ENCODE assay signal across 21 cellular contexts in the genomic region with DNA sequence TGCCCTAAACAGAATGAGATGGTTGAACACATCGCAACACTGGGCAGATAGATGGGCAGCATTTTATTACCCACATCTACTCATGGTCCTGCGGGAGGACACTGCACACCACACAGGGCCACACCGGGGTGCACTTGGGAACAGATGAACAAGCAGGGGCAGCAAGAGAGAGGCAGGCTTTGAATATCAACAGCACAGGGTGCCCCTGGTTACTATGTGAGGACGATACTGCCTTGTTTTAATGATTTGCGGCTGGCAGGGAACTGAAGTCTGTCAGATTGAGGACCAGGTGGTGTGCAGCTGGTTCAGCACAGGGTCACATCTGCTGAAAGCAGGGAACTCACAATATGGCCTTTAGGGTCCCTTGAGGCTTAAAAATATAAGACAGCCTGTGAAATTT.
DNase-seq lines count a peak whose midpoint lies in the region; ATAC-seq, FAIRE-seq and TF ChIP-seq lines count a peak whose summit lies in the region.
"Had no signal": no experiment of that assay in that cellular context is flagged by ENCODE, and none has a peak within 500 bp of the region (broad histone marks: within the 10 kb centered on the region; RNA-seq: fewer than 3 reads in every experiment).

No MANE protein-coding gene starts in this region.

- dilution Hi-C loops in IMR-90 (cut with HindIII; ENCODE audit: low sequenced_read_pairs, unreplicated experiment): no loop called here

- H3K4me1 ChIP-seq in IMR-90 (ENCODE audit: control insufficient read depth, insufficient read depth, low read length): no peaks in the 10 kb centered on the region
- H3K4me1 ChIP-seq: ascending aorta, foreskin keratinocyte, HAP-1, left lung had no signal

- WGBS in IMR-90 (ENCODE audit: extremely low coverage in 2 of 2, insufficient read length in 1 of 2), 2 experiments: 67% methylated on average over 2 of the region's 5 CpGs; no CpG with 5 or more reads in 1 of the 2 experiments

- no peak overlapping the region for H3K56ac ChIP-seq in IMR-90 (ENCODE audit: extremely low read depth, insufficient read depth, low read length)

- no peaks in the 10 kb centered on the region for H3K79me1 ChIP-seq in IMR-90 (ENCODE audit: low read depth in 1 of 2, low read length in 2 of 2)

- CTCF ChIA-PET in IMR-90 (lab: Yijun Ruan, JAX): no interaction called here

- H3K27me3 ChIP-seq in IMR-90 (ENCODE audit: control insufficient read depth, insufficient read depth, low read length): no peaks in the 10 kb centered on the region
- no peaks in the 10 kb centered on the region for H3K27me3 ChIP-seq in WERI-Rb-1 (ENCODE audit: insufficient read depth, low read depth, severe bottlenecking)
- H3K27me3 ChIP-seq: ascending aorta, foreskin keratinocyte, left lung, ovary, suprapubic skin had no signal

- POLR2A ChIA-PET in IMR-90 (lab: Charles Lee; ENCODE audit: unreplicated experiment): no interaction called here

- DNase-seq in GM12891 (ENCODE audit: insufficient read length, low spot score): no peak
- DNase-seq in IMR-90: no peak
- peak; percentile 13 for DNase-seq in fibroblast of villous mesenchyme (ENCODE audit: low read depth)
- no peak for DNase-seq in NCI-H1105 (lab: John Stamatoyannopoulos, UW)
- DNase-seq in SW 1271 (lab: John Stamatoyannopoulos, UW): no peak
- DNase-seq in WERI-Rb-1: no peak
- DNase-seq: activated naive CD4-positive, alpha-beta T cell; foreskin keratinocyte; left lung; NCI-H146; NCI-H446; ovary; stimulated activated CD4-positive, alpha-beta T cell treated with anti-CD3 and anti-CD28 coated beads, Interleukin-2, amount 100 ng/mL, for 48 hours; stimulated activated CD8-positive, alpha-beta memory T cell treated with anti-CD3 and anti-CD28 coated beads, Interleukin-4, amount 100 ng/mL, for 48 hours had no signal

- H4K8ac ChIP-seq in IMR-90 (ENCODE audit: low read depth in 2 of 2, low read length in 2 of 2): no peak overlapping the region

- TF ChIP-seq POLR2A in GM12891 (IDR thresholded peaks at IDR 0.05; ENCODE audit: low read depth, low read length) (peak; percentile 24; the same call in 1 of the 2 replicates), IMR-90 (IDR thresholded peaks at IDR 0.05; ENCODE audit: low read depth, low read length) (no peak)

- H3K14ac ChIP-seq in IMR-90 (replicated peaks; ENCODE audit: low read depth, low read length): no peak overlapping the region

- H3K4me3 ChIP-seq in IMR-90 (ENCODE audit: insufficient read depth, low read depth, low read length) (no peak overlapping the region), fibroblast of villous mesenchyme (ENCODE audit: low read depth, low read length) (no peak overlapping the region), WERI-Rb-1 (ENCODE audit: low read depth, low read length) (no peak overlapping the region)
- H3K4me3 ChIP-seq: ascending aorta, HAP-1, left lung, ovary, SK-N-MC, suprapubic skin had no signal

- peak overlapping the region; percentile 65 for H2AFZ ChIP-seq in IMR-90 (replicated peaks; ENCODE audit: low read length, poor library complexity)

- no peak overlapping the region for H3K18ac ChIP-seq in IMR-90 (ENCODE audit: low read depth, low read length)

- BruUV-seq in IMR-90 (replicated peaks; lab: Mats Ljungman, UMichigan): no TSS peak

- no peak overlapping the region for H2BK20ac ChIP-seq in IMR-90 (ENCODE audit: low read depth, low read length)

- no peak overlapping the region for H2BK5ac ChIP-seq in IMR-90 (ENCODE audit: low read depth, low read length, poor library complexity, severe bottlenecking)

- H4K5ac ChIP-seq in IMR-90 (ENCODE audit: low read depth, low read length): no peak overlapping the region

- no peak overlapping the region for H3K27ac ChIP-seq in IMR-90 (ENCODE audit: insufficient read depth, low read length)
- no peak overlapping the region for H3K27ac ChIP-seq in WERI-Rb-1
- H3K27ac ChIP-seq: ascending aorta, foreskin keratinocyte, left lung, ovary, SK-N-MC, suprapubic skin had no signal

- no peaks in the 10 kb centered on the region for H3K9me3 ChIP-seq in IMR-90 (ENCODE audit: control insufficient read depth, insufficient read depth, low read length)
- H3K9me3 ChIP-seq in WERI-Rb-1 (ENCODE audit: severe bottlenecking): no peaks in the 10 kb centered on the region
- H3K9me3 ChIP-seq: ascending aorta, HAP-1, left lung, ovary, suprapubic skin had no signal

- ATAC-seq in GM21576 (IDR thresholded peaks at IDR 0.05; ENCODE audit: unreplicated experiment) (peak; percentile 58), IMR-90 (ENCODE audit: low read depth) (no peak), HG03045 (IDR thresholded peaks at IDR 0.05; ENCODE audit: unreplicated experiment) (no peak)
- ATAC-seq: foreskin keratinocyte, left lung had no signal

- H3K4me2 ChIP-seq in IMR-90 (ENCODE audit: low read depth, low read length): no peak overlapping the region

- no peak for TF ChIP-seq RAD21 in IMR-90 (IDR thresholded peaks at IDR 0.05; ENCODE audit: low read length)

- H3K23ac ChIP-seq in IMR-90 (ENCODE audit: low read depth, low read length): no peak overlapping the region

- H2BK15ac ChIP-seq in IMR-90 (ENCODE audit: low read depth, low read length): no peak overlapping the region

- no peak overlapping the region for H3K9ac ChIP-seq in IMR-90 (ENCODE audit: low read depth, low read length)

- intact Hi-C loops in IMR-90 (cut with micrococcal nuclease): loop anchor here (10.0 kb wide), 1 partner anchor 79 kb away; no protein-coding TSS in a partner anchor

- TF ChIP-seq CTCF in IMR-90 (conservative IDR thresholded peaks at IDR 0.05; ENCODE audit: low read depth, low read length) (no peak), fibroblast of villous mesenchyme (IDR thresholded peaks at IDR 0.05; ENCODE audit: insufficient read depth, low read depth, low read length) (no peak), WERI-Rb-1 (IDR thresholded peaks at IDR 0.05; ENCODE audit: low read depth, low read length) (no peak)

- no peak overlapping the region for H3K4ac ChIP-seq in IMR-90 (ENCODE audit: low read depth, low read length)

- no peak overlapping the region for H2BK120ac ChIP-seq in IMR-90 (ENCODE audit: low read depth, low read length)

- H2AK9ac ChIP-seq in IMR-90 (replicated peaks; ENCODE audit: low read depth, low read length, poor library complexity): no peak overlapping the region

- no peaks in the 10 kb centered on the region for H3K36me3 ChIP-seq in IMR-90 (ENCODE audit: control insufficient read depth, insufficient read depth, low read length)
- no peaks in the 10 kb centered on the region for H3K36me3 ChIP-seq in WERI-Rb-1
- H3K36me3 ChIP-seq: ascending aorta, HAP-1, left lung, ovary, suprapubic skin had no signal

- H4K91ac ChIP-seq in IMR-90 (ENCODE audit: insufficient read depth, low read depth, low read length): no peak overlapping the region; the same call in 1 of the 2 replicates

- H4K20me1 ChIP-seq in IMR-90 (ENCODE audit: insufficient read depth, low read length): no peaks in the 10 kb centered on the region

- in situ Hi-C loops in IMR-90 (cut with MboI; ENCODE audit: low sequenced_read_pairs): no loop called here

- 0 out of 2 replicates have a peak, but pooled peaks cover 4% of the 10 kb centered on the region for H3K9me1 ChIP-seq in IMR-90 (ENCODE audit: insufficient read depth, low read length)

- peak; percentile 97 for FAIRE-seq in GM12891 (lab: Jason Lieb, UNC)
- FAIRE-seq: endometrium had no signal

- no peak overlapping the region for H2AK5ac ChIP-seq in IMR-90 (ENCODE audit: low read depth, low read length)

TF ChIP-seq in GM12891, 5 proteins besides CTCF, POLR2A, EP300 and RAD21:
- TF ChIP-seq SPI1 (IDR thresholded peaks at IDR 0.05; ENCODE audit: low read depth, low read length) (no peak), POLR2AphosphoS5 (IDR thresholded peaks at IDR 0.05; ENCODE audit: low read depth, low read length) (no peak), PAX5 (IDR thresholded peaks at IDR 0.05; ENCODE audit: insufficient read depth, low read length, severe bottlenecking) (no peak), TAF1 (IDR thresholded peaks at IDR 0.05; ENCODE audit: low read depth, low read length) (no peak), POU2F2 (IDR thresholded peaks at IDR 0.05; ENCODE audit: low read depth, low read length) (no peak; the same call in 1 of the 2 replicates)
TF ChIP-seq in GM12891: peak in this region for 0.

TF ChIP-seq in IMR-90, 13 proteins besides CTCF, POLR2A, EP300 and RAD21:
- TF ChIP-seq BHLHE40 (IDR thresholded peaks at IDR 0.05; ENCODE audit: low read depth, low read length): no peak
- no peak for TF ChIP-seq CEBPB (IDR thresholded peaks at IDR 0.05; ENCODE audit: low read depth, low read length)
- no peak for TF ChIP-seq RCOR1 (IDR thresholded peaks at IDR 0.05; ENCODE audit: insufficient replicate concordance, low read length)
- no peak for TF ChIP-seq MAFK (IDR thresholded peaks at IDR 0.05; ENCODE audit: low read depth, low read length)
- TF ChIP-seq, protein P1, sequence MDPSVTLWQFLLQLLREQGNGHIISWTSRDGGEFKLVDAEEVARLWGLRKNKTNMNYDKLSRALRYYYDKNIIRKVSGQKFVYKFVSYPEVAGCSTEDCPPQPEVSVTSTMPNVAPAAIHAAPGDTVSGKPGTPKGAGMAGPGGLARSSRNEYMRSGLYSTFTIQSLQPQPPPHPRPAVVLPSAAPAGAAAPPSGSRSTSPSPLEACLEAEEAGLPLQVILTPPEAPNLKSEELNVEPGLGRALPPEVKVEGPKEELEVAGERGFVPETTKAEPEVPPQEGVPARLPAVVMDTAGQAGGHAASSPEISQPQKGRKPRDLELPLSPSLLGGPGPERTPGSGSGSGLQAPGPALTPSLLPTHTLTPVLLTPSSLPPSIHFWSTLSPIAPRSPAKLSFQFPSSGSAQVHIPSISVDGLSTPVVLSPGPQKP (IDR thresholded peaks at IDR 0.05; ENCODE audit: borderline replicate concordance, low read depth, low read length): no peak
- no peak for TF ChIP-seq NFE2L2 (IDR thresholded peaks at IDR 0.05; ENCODE audit: low read depth, low read length)
- no peak for TF ChIP-seq CHD1 (IDR thresholded peaks at IDR 0.05; ENCODE audit: low read depth, low read length)
- TF ChIP-seq, protein P2, sequence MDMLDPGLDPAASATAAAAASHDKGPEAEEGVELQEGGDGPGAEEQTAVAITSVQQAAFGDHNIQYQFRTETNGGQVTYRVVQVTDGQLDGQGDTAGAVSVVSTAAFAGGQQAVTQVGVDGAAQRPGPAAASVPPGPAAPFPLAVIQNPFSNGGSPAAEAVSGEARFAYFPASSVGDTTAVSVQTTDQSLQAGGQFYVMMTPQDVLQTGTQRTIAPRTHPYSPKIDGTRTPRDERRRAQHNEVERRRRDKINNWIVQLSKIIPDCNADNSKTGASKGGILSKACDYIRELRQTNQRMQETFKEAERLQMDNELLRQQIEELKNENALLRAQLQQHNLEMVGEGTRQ (IDR thresholded peaks at IDR 0.05; ENCODE audit: low read depth, low read length): no peak
- TF ChIP-seq RFX5 (IDR thresholded peaks at IDR 0.05; ENCODE audit: low read depth, low read length): no peak
